ENCODE assay signal across 8 cellular contexts in the genomic region with DNA sequence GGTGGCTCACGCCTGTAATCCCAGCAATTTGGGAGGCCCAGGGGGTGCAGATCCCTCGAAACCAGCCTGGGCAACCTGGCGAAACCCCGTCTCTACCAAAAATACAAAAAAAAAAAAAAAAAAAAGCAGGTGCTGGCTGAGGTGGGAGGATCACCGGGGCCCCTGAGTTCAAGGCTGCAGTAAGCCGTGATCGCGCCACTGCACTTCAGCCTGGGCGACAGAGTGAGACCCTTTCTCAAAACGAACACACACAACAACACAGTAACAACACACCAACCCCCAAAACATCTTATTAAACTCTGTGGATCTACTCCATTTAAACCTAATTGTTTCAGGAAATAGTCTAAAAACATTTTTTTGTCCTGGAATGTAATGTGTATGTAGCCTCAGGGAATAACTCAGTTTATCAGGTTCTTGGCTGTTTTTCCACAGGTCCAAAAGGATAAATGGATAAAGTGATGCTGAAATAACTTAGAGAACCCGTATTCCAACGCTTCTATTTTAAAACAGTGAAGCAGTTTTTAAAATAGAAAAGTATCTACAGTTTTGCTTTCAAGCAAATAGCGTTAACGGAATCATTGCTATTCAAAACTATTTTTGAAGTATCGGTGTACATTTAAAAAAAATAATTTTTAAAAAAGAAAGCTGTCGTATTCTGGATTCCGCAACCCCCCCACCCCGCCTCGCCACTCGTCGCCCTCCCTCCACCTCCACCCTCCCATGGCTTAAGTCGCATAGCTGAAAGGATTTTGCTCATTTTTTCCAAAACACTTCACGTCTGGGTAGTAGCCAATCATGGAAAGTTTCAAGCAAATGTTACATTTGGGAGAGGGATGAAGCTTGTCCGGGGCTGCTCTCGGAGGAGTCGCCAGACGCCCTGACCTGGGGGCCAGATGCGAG. TPM values are rescaled to one million over a fixed set of nuclear protein-coding genes. Genes with fewer than 3 reads are reported as not detected.
A peak's percentile ranks its signal among the peaks of the same experiment; 100 is the strongest.
DNase-seq lines count a peak whose midpoint lies in the region; ATAC-seq and TF ChIP-seq lines count a peak whose summit lies in the region.

No MANE protein-coding gene starts in this region.

- CTCF ChIA-PET in activated CD4-positive, alpha-beta T cell treated with anti-CD3 and anti-CD28 coated beads for 36 hours (lab: Charles Lee): interaction anchor here (0.7 to 1.8 kb wide), 3 partner anchors 15 to 86 kb away, joined by 4 to 8 read pairs (median 4); no protein-coding TSS in a partner anchor

- no peaks in the 10 kb centered on the region for H3K27me3 Mint-ChIP-seq in activated CD4-positive, alpha-beta T cell treated with anti-CD3 and anti-CD28 coated beads for 36 hours
- H3K27me3 Mint-ChIP-seq in neural progenitor cell (ENCODE audit: insufficient read depth, low read depth): peaks cover 8% of the 10 kb centered on the region

- peak; percentile 10 for ATAC-seq in activated CD4-positive, alpha-beta T cell treated with anti-CD3 and anti-CD28 coated beads for 36 hours
- ATAC-seq in HG02852 (IDR thresholded peaks at IDR 0.05; ENCODE audit: unreplicated experiment): no peak

- H3K27ac Mint-ChIP-seq in activated CD4-positive, alpha-beta T cell treated with anti-CD3 and anti-CD28 coated beads for 36 hours: peak overlapping the region; percentile 98
- no peak overlapping the region for H3K27ac Mint-ChIP-seq in neural progenitor cell

- peak overlapping the region; percentile 76 for H3K4me2 ChIP-seq in neural progenitor cell

- peak overlapping the region; percentile 98 for H3K9ac ChIP-seq in endocrine pancreas (ENCODE audit: control insufficient read depth, insufficient read depth, low read length)
- no peak overlapping the region for H3K9ac ChIP-seq in neural progenitor cell

- no peak for TF ChIP-seq EP300 in transverse colon (IDR thresholded peaks at IDR 0.05; ENCODE audit: low read depth)

- peak; percentile 18 to 24 for DNase-seq in activated CD8-positive, alpha-beta memory T cell treated with anti-CD3 and anti-CD28 coated beads for 4 hours (ENCODE audit: low read depth in 2 of 2)
- DNase-seq in activated CD8-positive, alpha-beta memory T cell treated with anti-CD3 and anti-CD28 coated beads, Interleukin-2, amount 50 U/mL, for 48 hours: no peak
- peak; percentile 73 for DNase-seq in activated CD4-positive, alpha-beta T cell treated with anti-CD3 and anti-CD28 coated beads for 36 hours
- no peak for DNase-seq in neural progenitor cell (ENCODE audit: low spot score)
- no peak for DNase-seq in transverse colon
- no peak for DNase-seq in iPS-NIHi11 (ENCODE audit: low spot score)

- TF ChIP-seq CTCF in neural progenitor cell (IDR thresholded peaks at IDR 0.05) (no peak), transverse colon (IDR thresholded peaks at IDR 0.05) (no peak)

- in situ Hi-C loops in transverse colon (cut with MboI; ENCODE audit: low pct_ligation_motif_present in 1 of 4, low pct_unique_long_range_greater_than_20kb in 1 of 4, low sequenced_read_pairs in 3 of 4): loop anchor here in 1 of 4 donors (25.0 kb wide), 1 partner anchor 133 kb away; the partner anchor contains the start of gene STAT1

- no peaks in the 10 kb centered on the region for H3K9me3 ChIP-seq in endocrine pancreas (ENCODE audit: control insufficient read depth, low read length)
- H3K9me3 ChIP-seq in neural progenitor cell (ENCODE audit: low read depth): no peaks in the 10 kb centered on the region
- H3K9me3 ChIP-seq in transverse colon: no peaks in the 10 kb centered on the region

- H3K36me3 ChIP-seq in endocrine pancreas (ENCODE audit: control insufficient read depth, insufficient read depth, low read length) (no peaks in the 10 kb centered on the region), neural progenitor cell (no peaks in the 10 kb centered on the region), transverse colon (no peaks in the 10 kb centered on the region)

- POLR2A ChIA-PET in activated CD4-positive, alpha-beta T cell treated with anti-CD3 and anti-CD28 coated beads for 36 hours (lab: Charles Lee): interaction anchor here (0.6 to 2.9 kb wide), 9 partner anchors 17 to 473 kb away, joined by 3 to 26 read pairs (median 5); no protein-coding TSS in a partner anchor

- peaks cover 36% of the 10 kb centered on the region for H3K4me1 Mint-ChIP-seq in activated CD4-positive, alpha-beta T cell treated with anti-CD3 and anti-CD28 coated beads for 36 hours
- H3K4me1 Mint-ChIP-seq in neural progenitor cell: peaks cover 23% of the 10 kb centered on the region

- H3K9me3 Mint-ChIP-seq in activated CD4-positive, alpha-beta T cell treated with anti-CD3 and anti-CD28 coated beads for 36 hours (ENCODE audit: low read depth): no peaks in the 10 kb centered on the region
- H3K9me3 Mint-ChIP-seq in neural progenitor cell: no peaks in the 10 kb centered on the region

- intact Hi-C loops in activated CD4-positive, alpha-beta T cell treated with anti-CD3 and anti-CD28 coated beads for 36 hours (cut with DNase I, micrococcal nuclease): loop anchor here (1.0 to 5.0 kb wide), 9 partner anchors 35 to 1117 kb away; partner anchors contain the start of genes NEMP2 (in 2 of the 2), MFSD6 (in 1 of the 2), NAB1 (in 1 of the 2) and NABP1 (in 1 of the 2)
- intact Hi-C loops in transverse colon (cut with DNase I; ENCODE audit: low total_unique reads): no loop called here

- H3K4me1 ChIP-seq in endocrine pancreas (ENCODE audit: control insufficient read depth, insufficient read depth, low read length) (peaks cover 10% of the 10 kb centered on the region), neural progenitor cell (peaks cover 22% of the 10 kb centered on the region), transverse colon (peaks cover 2 to 28% (median 21%) of the 10 kb centered on the region in 4 donors)

- H3F3A ChIP-seq in neural progenitor cell (ENCODE audit: low read depth): peaks cover 7% of the 10 kb centered on the region

- H3K36me3 Mint-ChIP-seq in activated CD4-positive, alpha-beta T cell treated with anti-CD3 and anti-CD28 coated beads for 36 hours (ENCODE audit: low read depth): peaks cover 29% of the 10 kb centered on the region
- no peaks in the 10 kb centered on the region for H3K36me3 Mint-ChIP-seq in neural progenitor cell

- peaks cover 33% of the 10 kb centered on the region for H3K79me2 ChIP-seq in neural progenitor cell (ENCODE audit: low read depth)

- H4K20me1 ChIP-seq in neural progenitor cell (ENCODE audit: low read depth): no peaks in the 10 kb centered on the region

- H3K4me3 Mint-ChIP-seq in activated CD4-positive, alpha-beta T cell treated with anti-CD3 and anti-CD28 coated beads for 36 hours: peak overlapping the region; percentile 79
- H3K4me3 Mint-ChIP-seq in neural progenitor cell: peak overlapping the region; percentile 95

- TF ChIP-seq POLR2A in transverse colon (IDR thresholded peaks at IDR 0.05): no peak

- H3K27ac ChIP-seq in neural progenitor cell (no peak overlapping the region), transverse colon (peak overlapping the region; percentile 98 to 99 (median 98))

- no peaks in the 10 kb centered on the region for H3K27me3 ChIP-seq in endocrine pancreas (ENCODE audit: control insufficient read depth, insufficient read depth, low read length)
- peaks cover 7% of the 10 kb centered on the region for H3K27me3 ChIP-seq in neural progenitor cell
- no peaks in the 10 kb centered on the region for H3K27me3 ChIP-seq in transverse colon

- H2AFZ ChIP-seq in neural progenitor cell (replicated peaks): peak overlapping the region; percentile 87

- 33 to 45% methylated on average over 21 to 28 of the region's 28 CpGs for WGBS in transverse colon (ENCODE audit: low coverage in 1 of 2), 2 donors

- peak overlapping the region; percentile 83 for H3K4me3 ChIP-seq in endocrine pancreas (ENCODE audit: control insufficient read depth, insufficient read depth, low read length)
- H3K4me3 ChIP-seq in neural progenitor cell: peak overlapping the region; percentile 76
- peak overlapping the region; percentile 47 to 92 (median 79) for H3K4me3 ChIP-seq in transverse colon

RNA-seq across cellular contexts. Expression of gene GLS, which starts 0.9 kb away (rescaled TPM):
- total RNA-seq in activated CD4-positive, alpha-beta T cell treated with anti-CD3 and anti-CD28 coated beads for 36 hours: 100 to 1,000 TPM; 136 to 242 TPM
- total RNA-seq in neural progenitor cell (ENCODE audit: low replicate concordance): 42.0 and 54.0 TPM in 2 replicates
- total RNA-seq in transverse colon: 100 to 1,000 TPM in 1 of 4 donors, 10 to 100 TPM in 3; 58.0 to 141 (median 68.7) TPM

Comparison
In these comparisons a context has a peak if more than half of its experiments do, and no peak if none do; other contexts are left out.
1. DNase-seq: peak in activated CD8-positive, alpha-beta memory T cell treated with anti-CD3 and anti-CD28 coated beads for 4 hours (2 of 2) and activated CD4-positive, alpha-beta T cell treated with anti-CD3 and anti-CD28 coated beads for 36 hours (single experiment); none in activated CD8-positive, alpha-beta memory T cell treated with anti-CD3 and anti-CD28 coated beads, Interleukin-2, amount 50 U/mL, for 48 hours (single experiment), neural progenitor cell (single experiment), transverse colon (single experiment) and iPS-NIHi11 (single experiment).
2. Peak in every context shown above with its lines, with median percentiles within 50 percentile points of each other: H3K4me3 ChIP-seq.